Comparison of ENCODE assay signal across 8 cellular contexts in the genomic region with DNA sequence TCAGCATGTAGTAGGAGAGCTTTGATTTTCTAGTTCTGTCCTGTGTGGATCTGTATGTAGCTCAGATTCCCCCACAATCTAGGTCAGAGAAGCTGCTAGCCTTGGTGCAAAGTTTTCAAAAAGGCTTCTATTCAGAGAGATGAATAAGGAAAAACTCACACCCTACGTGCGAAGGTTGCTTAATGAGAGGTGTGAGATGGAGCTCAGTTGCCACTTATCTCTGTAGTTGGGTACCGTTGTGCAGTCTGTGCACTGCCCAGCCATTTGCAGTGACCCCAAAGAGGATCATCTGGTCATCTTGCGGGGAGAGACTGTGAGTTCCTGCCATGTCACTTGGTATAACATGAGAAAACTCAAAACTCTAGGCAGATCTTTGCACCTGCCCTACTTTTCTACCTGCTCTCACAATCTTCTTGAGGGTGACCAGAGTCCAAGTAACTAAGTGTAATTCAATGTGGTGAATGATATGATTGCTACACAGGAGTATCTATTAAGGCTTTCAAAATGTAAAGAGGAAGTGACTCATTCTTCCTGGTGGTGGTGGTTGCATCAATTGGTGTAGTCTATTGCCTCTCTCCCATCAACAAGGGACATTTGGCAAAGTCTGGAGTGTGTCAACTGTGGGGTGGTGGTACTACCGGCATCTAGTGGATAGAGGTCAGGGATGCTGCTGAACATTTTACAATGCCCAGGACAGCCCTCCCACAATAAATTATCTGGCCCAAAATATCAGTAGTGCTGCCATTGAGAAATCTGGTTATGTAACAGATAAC.
A peak's percentile ranks its signal among the peaks of the same experiment; 100 is the strongest.
DNase-seq lines count a peak whose midpoint lies in the region; ATAC-seq, FAIRE-seq and TF ChIP-seq lines count a peak whose summit lies in the region.

No MANE protein-coding gene starts in this region.

- H3K4me1 ChIP-seq in PC-9 (replicated peaks; ENCODE audit: insufficient read depth): peaks cover 51% of the 10 kb centered on the region
- H3K4me1 ChIP-seq in GM12878 (ENCODE audit: control insufficient read depth, insufficient read depth, low read length): no peaks in the 10 kb centered on the region
- H3K4me1 ChIP-seq in lower lobe of right lung: peaks cover 27% of the 10 kb centered on the region

- TF ChIP-seq EP300 in GM12878 (IDR thresholded peaks at IDR 0.05; ENCODE audit: borderline replicate concordance in 1 of 2, control insufficient read depth in 1 of 2, low read depth in 2 of 2, low read length in 2 of 2): no peak

- FAIRE-seq in GM12878 (lab: Jason Lieb, UNC): no peak

- no peak for TF ChIP-seq RAD21 in GM12878 (IDR thresholded peaks at IDR 0.05; ENCODE audit: insufficient read depth, low read depth, low read length)

- H3K9me3 ChIP-seq in PC-9 (ENCODE audit: insufficient read depth, low read depth): no peaks in the 10 kb centered on the region; the same call in 1 of the 2 replicates
- no peaks in the 10 kb centered on the region for H3K9me3 ChIP-seq in GM12878 (replicated peaks; ENCODE audit: control insufficient read depth, insufficient read depth, low read length)
- no peaks in the 10 kb centered on the region for H3K9me3 ChIP-seq in lower lobe of right lung

- WGBS in GM12878 (ENCODE audit: insufficient coverage, insufficient replicate concordance, low lambda C conversion rate, missing lambda C conversion rate): 80% methylated on average over 5 of the region's 5 CpGs

- DNase-seq in AML-193 (lab: John Stamatoyannopoulos, UW) (peak; percentile 95 to 96), PC-9 (peak; percentile 48 to 89), GM12878 (ENCODE audit: low read depth, low spot score) (no peak), lower lobe of right lung (no peak), NCI-H1105 (lab: John Stamatoyannopoulos, UW) (no peak), NCI-H2171 (lab: John Stamatoyannopoulos, UW) (no peak)

- RAD21 ChIA-PET in GM12878 (lab: Charles Lee; ENCODE audit: unreplicated experiment): interaction anchor here (0.7 to 1.1 kb wide), 3 partner anchors 62 to 145 kb away, joined by 3 read pairs; no protein-coding TSS in a partner anchor

- H3K36me3 ChIP-seq in PC-9 (ENCODE audit: low read depth) (no peaks in the 10 kb centered on the region), GM12878 (ENCODE audit: control insufficient read depth in 2 of 2, insufficient read depth in 2 of 2, low read length in 1 of 2) (no peaks in the 10 kb centered on the region), lower lobe of right lung (no peaks in the 10 kb centered on the region)

- H3K4me3 ChIP-seq in PC-9: no peak overlapping the region
- H3K4me3 ChIP-seq in GM12878: no peak overlapping the region
- H3K4me3 ChIP-seq in lower lobe of right lung: no peak overlapping the region

- CTCF ChIA-PET in PC-9 (lab: Charles Lee) (interaction anchor here (0.5 to 1.2 kb wide), 2 partner anchors 107 to 306 kb away, joined by 3 read pairs; no protein-coding TSS in a partner anchor), GM12878 (lab: Yijun Ruan, JAX) (interaction anchor here (0.6 to 10.0 kb wide), 7 partner anchors 9 to 384 kb away, joined by 3 to 172 read pairs (median 3); no protein-coding TSS in a partner anchor)

- BruUV-seq in PC-9 (replicated peaks; lab: Mats Ljungman, UMichigan) (TSS peak; percentile 97), GM12878 (replicated peaks; lab: Mats Ljungman, UMichigan) (no TSS peak)

- H3K27ac ChIP-seq in PC-9 (peak overlapping the region; percentile 92), GM12878 (ENCODE audit: control insufficient read depth, insufficient read depth) (no peak overlapping the region), lower lobe of right lung (peak overlapping the region; percentile 36)

- no peaks in the 10 kb centered on the region for H3K9me2 ChIP-seq in PC-9 (ENCODE audit: insufficient read depth)

- in situ Hi-C loops in GM12878 (cut with MboI): no loop called here

- SMC1A ChIA-PET in GM12878 (lab: Charles Lee; ENCODE audit: uncharacterized antibody, unreplicated experiment): interaction anchor here (0.6 to 2.6 kb wide), 10 partner anchors 9 to 310 kb away, joined by 3 to 12 read pairs (median 4); no protein-coding TSS in a partner anchor

- peak; percentile 80 for ATAC-seq in GM19463 (IDR thresholded peaks at IDR 0.05; ENCODE audit: unreplicated experiment)
- peak; percentile 81 for ATAC-seq in GM12878
- peak; percentile 84 to 86 for ATAC-seq in lower lobe of right lung
- no peak for ATAC-seq in HG02623 (IDR thresholded peaks at IDR 0.05; ENCODE audit: unreplicated experiment)

- peaks cover 18% of the 10 kb centered on the region for H3F3A ChIP-seq in PC-9 (ENCODE audit: insufficient read depth, low read depth)

- intact Hi-C loops in PC-9 (cut with micrococcal nuclease; ENCODE audit: unreplicated experiment): no loop called here
- intact Hi-C loops in GM12878 (cut with micrococcal nuclease; ENCODE audit: unreplicated experiment): no loop called here
- intact Hi-C loops in lower lobe of right lung (cut with DNase I): no loop called here

- POLR2A ChIA-PET in PC-9 (lab: Charles Lee; ENCODE audit: unreplicated experiment): interaction anchor here (0.5 to 0.9 kb wide), 5 partner anchors 28 to 281 kb away, joined by 3 to 5 read pairs (median 3); no protein-coding TSS in a partner anchor
- POLR2A ChIA-PET in GM12878 (lab: Charles Lee): interaction anchor here (0.5 kb wide), 1 partner anchor 16 kb away, joined by 7 read pairs; no protein-coding TSS in a partner anchor

- H3K4me2 ChIP-seq in PC-9 (peak overlapping the region; percentile 39), GM12878 (ENCODE audit: control insufficient read depth, insufficient read depth) (no peak overlapping the region)

- TF ChIP-seq CTCF in PC-9 (conservative IDR thresholded peaks at IDR 0.05) (peak; percentile 41), GM12878 (IDR thresholded peaks at IDR 0.05 in 2 of 3, conservative IDR thresholded peaks at IDR 0.05 in 1 of 3; ENCODE audit: control insufficient read depth in 2 of 3, extremely low read depth in 1 of 3, insufficient read depth in 1 of 3, low read depth in 3 of 3, low read length in 3 of 3) (no peak), lower lobe of right lung (IDR thresholded peaks at IDR 0.05) (no peak)

- no peak for TF ChIP-seq POLR2A in GM12878 (IDR thresholded peaks at IDR 0.05; ENCODE audit: low read depth, low read length)

- H3K27me3 ChIP-seq in PC-9 (ENCODE audit: insufficient read depth, low read depth): no peaks in the 10 kb centered on the region
- H3K27me3 ChIP-seq in GM12878 (replicated peaks in 1 of 2; ENCODE audit: control insufficient read depth in 2 of 2, insufficient read depth in 2 of 2, low read length in 1 of 2): no peaks in the 10 kb centered on the region
- no peaks in the 10 kb centered on the region for H3K27me3 ChIP-seq in lower lobe of right lung (ENCODE audit: low read depth)

- no peak overlapping the region for H3K9ac ChIP-seq in GM12878 (ENCODE audit: control insufficient read depth, insufficient read depth, low read length)

- no peaks in the 10 kb centered on the region for H3K79me2 ChIP-seq in PC-9 (ENCODE audit: low read depth)
- no peaks in the 10 kb centered on the region for H3K79me2 ChIP-seq in GM12878 (ENCODE audit: control insufficient read depth, insufficient read depth, low read length)

- no peaks in the 10 kb centered on the region for H4K20me1 ChIP-seq in PC-9 (ENCODE audit: insufficient read depth)
- no peaks in the 10 kb centered on the region for H4K20me1 ChIP-seq in GM12878 (ENCODE audit: control insufficient read depth, insufficient read depth)

- H2AFZ ChIP-seq in PC-9 (0 out of 2 replicates have a peak overlapping the region, but pooled peaks have one; percentile 55), GM12878 (ENCODE audit: control insufficient read depth, low read depth, low read length) (no peak overlapping the region)

TF ChIP-seq in GM12878, 131 proteins besides CTCF, POLR2A, EP300 and RAD21 (continues in another document):
- TF ChIP-seq JUNB (IDR thresholded peaks at IDR 0.05): 0 out of 2 replicates have a peak, but pooled peaks have one; percentile 18
- TF ChIP-seq BACH1 (IDR thresholded peaks at IDR 0.05; ENCODE audit: borderline replicate concordance): no peak
- TF ChIP-seq, protein P1, sequence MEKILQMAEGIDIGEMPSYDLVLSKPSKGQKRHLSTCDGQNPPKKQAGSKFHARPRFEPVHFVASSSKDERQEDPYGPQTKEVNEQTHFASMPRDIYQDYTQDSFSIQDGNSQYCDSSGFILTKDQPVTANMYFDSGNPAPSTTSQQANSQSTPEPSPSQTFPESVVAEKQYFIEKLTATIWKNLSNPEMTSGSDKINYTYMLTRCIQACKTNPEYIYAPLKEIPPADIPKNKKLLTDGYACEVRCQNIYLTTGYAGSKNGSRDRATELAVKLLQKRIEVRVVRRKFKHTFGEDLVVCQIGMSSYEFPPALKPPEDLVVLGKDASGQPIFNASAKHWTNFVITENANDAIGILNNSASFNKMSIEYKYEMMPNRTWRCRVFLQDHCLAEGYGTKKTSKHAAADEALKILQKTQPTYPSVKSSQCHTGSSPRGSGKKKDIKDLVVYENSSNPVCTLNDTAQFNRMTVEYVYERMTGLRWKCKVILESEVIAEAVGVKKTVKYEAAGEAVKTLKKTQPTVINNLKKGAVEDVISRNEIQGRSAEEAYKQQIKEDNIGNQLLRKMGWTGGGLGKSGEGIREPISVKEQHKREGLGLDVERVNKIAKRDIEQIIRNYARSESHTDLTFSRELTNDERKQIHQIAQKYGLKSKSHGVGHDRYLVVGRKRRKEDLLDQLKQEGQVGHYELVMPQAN (conservative IDR thresholded peaks at IDR 0.05): no peak
- TF ChIP-seq WRNIP1 (IDR thresholded peaks at IDR 0.05; ENCODE audit: borderline replicate concordance, low read depth, low read length): no peak
- TF ChIP-seq CREM (IDR thresholded peaks at IDR 0.05; ENCODE audit: low read depth): no peak
- no peak for TF ChIP-seq FOS (IDR thresholded peaks at IDR 0.05; ENCODE audit: borderline replicate concordance, extremely low read depth, insufficient read length)

Comparison
In these comparisons a context has a peak if more than half of its experiments do, and no peak if none do; other contexts are left out.
1. DNase-seq: peak in AML-193 (2 of 2) and PC-9 (2 of 2); none in GM12878 (single experiment), lower lobe of right lung (single experiment), NCI-H1105 (single experiment) and NCI-H2171 (single experiment).